8 cellular contexts compared by ENCODE assay signal in the genomic region with DNA sequence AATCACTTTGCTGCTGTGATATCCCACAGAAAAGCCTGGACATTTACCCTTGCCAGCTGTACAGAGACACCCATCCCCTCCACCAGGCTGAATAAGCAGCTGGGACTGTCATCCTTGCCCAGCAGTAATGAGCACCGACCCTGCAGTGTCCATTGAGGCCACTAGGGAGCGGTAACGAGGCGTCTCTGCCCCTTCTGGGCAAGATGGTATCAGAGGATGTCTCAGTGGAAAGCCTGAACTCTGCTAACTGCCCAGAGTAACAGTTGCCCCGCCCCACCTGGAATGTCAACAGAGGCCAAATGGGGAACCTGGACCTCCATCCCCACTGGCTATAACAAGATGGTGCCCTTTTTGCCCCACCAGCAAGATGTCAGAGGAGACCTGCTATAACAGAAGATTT. TPM values are rescaled to one million over a fixed set of nuclear protein-coding genes. Genes with fewer than 3 reads are reported as not detected.
DNase-seq lines count a peak whose midpoint lies in the region; ATAC-seq, FAIRE-seq and TF ChIP-seq lines count a peak whose summit lies in the region.

No MANE protein-coding gene starts in this region.

- DNase-seq in AG08395 (ENCODE audit: low spot score) (peak; percentile 30), GM12891 (ENCODE audit: insufficient read length, low spot score) (peak; percentile 17), RPMI8226 (peak; percentile 30), epithelial cell of proximal tubule (ENCODE audit: low read depth) (no peak), HPDE6-E6E7 (ENCODE audit: extremely low spot score) (no peak), NCI-H2196 treated with DMSO at 0.1 percent for 48 hours (lab: John Stamatoyannopoulos, UW; ENCODE audit: unreplicated experiment) (no peak)
- DNase-seq in stimulated activated CD4-positive, alpha-beta T cell treated with anti-CD3 and anti-CD28 coated beads, Interleukin-1b, Interleukin-23, amount 100 ng/mL, for 48 hours = peak; percentile 56

- TF ChIP-seq POLR2A in GM12891 (IDR thresholded peaks at IDR 0.05; ENCODE audit: low read depth, low read length) = no peak

- no peak overlapping the region for H3K4me3 ChIP-seq in epithelial cell of proximal tubule (ENCODE audit: low read depth, low read length)

- FAIRE-seq in GM12891 (lab: Jason Lieb, UNC) = peak; percentile 41

- TF ChIP-seq CTCF in epithelial cell of proximal tubule (conservative IDR thresholded peaks at IDR 0.05; ENCODE audit: low read depth, low read length) = peak; percentile 71

- ATAC-seq in HG02763 (IDR thresholded peaks at IDR 0.05; ENCODE audit: unreplicated experiment) = no peak

TF ChIP-seq in GM12891, 5 proteins besides CTCF, POLR2A, EP300 and RAD21:
- no peak for TF ChIP-seq SPI1 (IDR thresholded peaks at IDR 0.05; ENCODE audit: low read depth, low read length)
- TF ChIP-seq PAX5 (IDR thresholded peaks at IDR 0.05; ENCODE audit: insufficient read depth, low read length, severe bottlenecking) = no peak
- no peak for TF ChIP-seq TAF1 (IDR thresholded peaks at IDR 0.05; ENCODE audit: low read depth, low read length)
- TF ChIP-seq POLR2AphosphoS5 (IDR thresholded peaks at IDR 0.05; ENCODE audit: low read depth, low read length) = no peak
- TF ChIP-seq POU2F2 (IDR thresholded peaks at IDR 0.05; ENCODE audit: low read depth, low read length) = no peak

RNA-seq across cellular contexts. Expression of a gene that starts 22.8 kb away (rescaled TPM):
- polyA plus RNA-seq in GM12891 (2012; ENCODE audit: low read depth, missing spikeins) = not detected
- total RNA-seq in epithelial cell of proximal tubule = not detected in 2 replicates

RNA-seq across cellular contexts. Expression of a gene that starts 52.0 kb away (rescaled TPM):
- 2.9 TPM for polyA plus RNA-seq in GM12891 (2012; ENCODE audit: low read depth, missing spikeins)
- 4.6 and 5.1 TPM in 2 replicates for total RNA-seq in epithelial cell of proximal tubule

Comparison
In these comparisons a context has a peak if more than half of its experiments do, and no peak if none do; other contexts are left out.
1. DNase-seq: peak in AG08395 (single experiment), GM12891 (single experiment), RPMI8226 (single experiment) and stimulated activated CD4-positive, alpha-beta T cell treated with anti-CD3 and anti-CD28 coated beads, Interleukin-1b, Interleukin-23, amount 100 ng/mL, for 48 hours (single experiment); none in epithelial cell of proximal tubule (single experiment), HPDE6-E6E7 (single experiment) and NCI-H2196 treated with DMSO at 0.1 percent for 48 hours (single experiment).